17 cellular contexts compared by ENCODE assay signal in genomic region chr6:130143709-130144108, GRCh38.
DNase-seq lines count a peak whose midpoint lies in the region; ATAC-seq, FAIRE-seq and TF ChIP-seq lines count a peak whose summit lies in the region.
"Had no signal": no experiment of that assay in that cellular context is flagged by ENCODE, and none has a peak within 500 bp of the region (broad histone marks: within the 10 kb centered on the region; RNA-seq: fewer than 3 reads in every experiment).

No MANE protein-coding gene starts in this region.

- no peak overlapping the region for H3K27ac ChIP-seq in HepG2 (ENCODE audit: extremely low read length, insufficient read depth, low read length)
- no peak overlapping the region for H3K27ac ChIP-seq in right lobe of liver
- H3K27ac ChIP-seq in astrocyte (ENCODE audit: low read depth, low read length), result no peak overlapping the region
- no peak overlapping the region for H3K27ac ChIP-seq in foreskin keratinocyte
- H3K27ac ChIP-seq: coronary artery, epithelial cell of prostate had no signal

- no peaks in the 10 kb centered on the region for H3K36me3 Mint-ChIP-seq in astrocyte (ENCODE audit: low read depth, unreplicated experiment)
- peaks cover 8% of the 10 kb centered on the region for H3K36me3 Mint-ChIP-seq in T-helper 17 cell (ENCODE audit: low read depth)
- peaks cover 75% of the 10 kb centered on the region for H3K36me3 Mint-ChIP-seq in activated CD4-positive, alpha-beta memory T cell treated with anti-CD3 and anti-CD28 coated beads, Interleukin-2, amount 10 ng/mL, durations not matched to agents 7 days and 5 days (ENCODE audit: low read depth)

- H3K27ac Mint-ChIP-seq in astrocyte (ENCODE audit: unreplicated experiment), result no peak overlapping the region
- H3K27ac Mint-ChIP-seq in T-helper 17 cell, result no peak overlapping the region
- H3K27ac Mint-ChIP-seq in activated CD4-positive, alpha-beta memory T cell treated with anti-CD3 and anti-CD28 coated beads, Interleukin-2, amount 10 ng/mL, durations not matched to agents 7 days and 5 days, result no peak overlapping the region
- H3K27ac Mint-ChIP-seq: activated CD4-positive, alpha-beta memory T cell treated with anti-CD3 and anti-CD28 coated beads for 36 hours had no signal

- CTCF ChIA-PET in HepG2 (lab: Yijun Ruan, JAX; ENCODE audit: low intra/inter-chr PET ratio, low total read pairs), result no interaction called here
- CTCF ChIA-PET in activated CD4-positive, alpha-beta memory T cell treated with anti-CD3 and anti-CD28 coated beads, Interleukin-2, amount 10 ng/mL, durations not matched to agents 7 days and 5 days (lab: Charles Lee), result interaction anchor here (2.0 kb wide), 1 partner anchor 138 kb away, joined by 7 read pairs; no protein-coding TSS in a partner anchor

- H3K4me1 ChIP-seq in HepG2 (ENCODE audit: insufficient read depth, low read length), result no peaks in the 10 kb centered on the region
- no peaks in the 10 kb centered on the region for H3K4me1 ChIP-seq in right lobe of liver
- H3K4me1 ChIP-seq in astrocyte (ENCODE audit: insufficient read depth, low read length), result no peaks in the 10 kb centered on the region
- H3K4me1 ChIP-seq in foreskin keratinocyte, result no peaks in the 10 kb centered on the region

- H3K4me3 ChIP-seq in HepG2 (replicated peaks in 1 of 3; ENCODE audit: insufficient read depth in 1 of 3, low read depth in 2 of 3, low read length in 3 of 3), result no peak overlapping the region
- no peak overlapping the region for H3K4me3 ChIP-seq in right lobe of liver
- H3K4me3 ChIP-seq in astrocyte (ENCODE audit: insufficient read depth, low read depth, low read length), result no peak overlapping the region
- H3K4me3 ChIP-seq: coronary artery had no signal

- no peak overlapping the region for H3K4me3 Mint-ChIP-seq in astrocyte (ENCODE audit: unreplicated experiment)
- H3K4me3 Mint-ChIP-seq in T-helper 17 cell, result no peak overlapping the region
- H3K4me3 Mint-ChIP-seq in activated CD4-positive, alpha-beta memory T cell treated with anti-CD3 and anti-CD28 coated beads, Interleukin-2, amount 10 ng/mL, durations not matched to agents 7 days and 5 days, result no peak overlapping the region
- H3K4me3 Mint-ChIP-seq: activated CD4-positive, alpha-beta memory T cell treated with anti-CD3 and anti-CD28 coated beads for 36 hours had no signal

- H3K4me2 ChIP-seq in HepG2 (ENCODE audit: low read depth, low read length) (no peak overlapping the region), astrocyte (ENCODE audit: low read length) (no peak overlapping the region)

- H3K9ac ChIP-seq in HepG2 (ENCODE audit: insufficient read depth, low read depth, low read length), result no peak overlapping the region
- H3K9ac ChIP-seq in astrocyte (ENCODE audit: low read length), result no peak overlapping the region

- FAIRE-seq in HepG2 (lab: Jason Lieb, UNC) (no peak), astrocyte (lab: Jason Lieb, UNC) (peak; percentile 29)
- FAIRE-seq: GM18507 had no signal

- H3K9me3 ChIP-seq in HepG2 (ENCODE audit: low read length) (no peaks in the 10 kb centered on the region), right lobe of liver (no peaks in the 10 kb centered on the region), astrocyte (ENCODE audit: insufficient read depth, low read depth, low read length) (no peaks in the 10 kb centered on the region), T-helper 17 cell (ENCODE audit: control insufficient read depth, low read length, poor library complexity, severe bottlenecking) (no peaks in the 10 kb centered on the region)

- TF ChIP-seq POLR2A in HepG2 (IDR thresholded peaks at IDR 0.05; ENCODE audit: insufficient read depth in 1 of 2, low read depth in 2 of 2, low read length in 2 of 2), result no peak
- no peak for TF ChIP-seq POLR2A in right lobe of liver (IDR thresholded peaks at IDR 0.05)

- no peaks in the 10 kb centered on the region for H3K36me3 ChIP-seq in HepG2 (replicated peaks in 1 of 2; ENCODE audit: control insufficient read depth in 1 of 2, insufficient read depth in 2 of 2, low read length in 2 of 2)
- H3K36me3 ChIP-seq in right lobe of liver, result peaks cover 0 to 3% (median 0%) of the 10 kb centered on the region in 4 donors
- H3K36me3 ChIP-seq in astrocyte (ENCODE audit: insufficient read depth, low read length), result peaks cover 7% of the 10 kb centered on the region

- H3K9me3 Mint-ChIP-seq in astrocyte (ENCODE audit: unreplicated experiment), result no peaks in the 10 kb centered on the region
- peaks cover 4% of the 10 kb centered on the region for H3K9me3 Mint-ChIP-seq in activated CD4-positive, alpha-beta memory T cell treated with anti-CD3 and anti-CD28 coated beads, Interleukin-2, amount 10 ng/mL, durations not matched to agents 7 days and 5 days
- H3K9me3 Mint-ChIP-seq: activated CD4-positive, alpha-beta memory T cell treated with anti-CD3 and anti-CD28 coated beads for 36 hours had no signal

- no peak for TF ChIP-seq RAD21 in HepG2 (CRISPR knock-in tag; IDR thresholded peaks at IDR 0.05)

- H3K27me3 Mint-ChIP-seq in astrocyte (ENCODE audit: low read depth, unreplicated experiment) (no peaks in the 10 kb centered on the region), T-helper 17 cell (no peaks in the 10 kb centered on the region)
- no peaks in the 10 kb centered on the region for H3K27me3 Mint-ChIP-seq in activated CD4-positive, alpha-beta memory T cell treated with anti-CD3 and anti-CD28 coated beads, Interleukin-2, amount 10 ng/mL, durations not matched to agents 7 days and 5 days
- H3K27me3 Mint-ChIP-seq: activated CD4-positive, alpha-beta memory T cell treated with anti-CD3 and anti-CD28 coated beads for 36 hours had no signal

- TF ChIP-seq EP300 in HepG2 (IDR thresholded peaks at IDR 0.05; ENCODE audit: low read depth in 2 of 2, low read length in 2 of 2) (no peak), HepG2 (CRISPR knock-in tag; IDR thresholded peaks at IDR 0.05; ENCODE audit: borderline replicate concordance) (no peak)

- 73% methylated on average over 3 of the region's 3 CpGs for WGBS in HepG2 (ENCODE audit: low lambda C conversion rate)
- WGBS in right lobe of liver (ENCODE audit: insufficient coverage, low coverage, low lambda C conversion rate, missing lambda C conversion rate), result no CpG with 5 or more reads among the region's 3 CpGs

- no peak for ATAC-seq in HepG2
- ATAC-seq in right lobe of liver, result no peak
- peak; percentile 25 for ATAC-seq in foreskin keratinocyte
- ATAC-seq in T-helper 17 cell, result no peak
- no peak for ATAC-seq in HG02678 (IDR thresholded peaks at IDR 0.05; ENCODE audit: unreplicated experiment)
- ATAC-seq: left colon, PC-3 had no signal

- no peaks in the 10 kb centered on the region for H4K20me1 ChIP-seq in HepG2 (ENCODE audit: insufficient read depth, low read length)
- H4K20me1 ChIP-seq in astrocyte (ENCODE audit: insufficient read depth, low read length), result no peaks in the 10 kb centered on the region

- no peak overlapping the region for H2AFZ ChIP-seq in HepG2 (ENCODE audit: low read length)
- no peak overlapping the region for H2AFZ ChIP-seq in astrocyte (ENCODE audit: low read depth, low read length)

- intact Hi-C loops in HepG2 (cut with micrococcal nuclease; ENCODE audit: unreplicated experiment) (no loop called here), right lobe of liver (cut with DNase I) (no loop called here)

- POLR2A ChIA-PET in HepG2 (lab: Yijun Ruan, JAX), result no interaction called here
- POLR2A ChIA-PET in activated CD4-positive, alpha-beta memory T cell treated with anti-CD3 and anti-CD28 coated beads, Interleukin-2, amount 10 ng/mL, durations not matched to agents 7 days and 5 days (lab: Charles Lee), result no interaction called here

- no TSS peak for BruUV-seq in HepG2 (replicated peaks; lab: Mats Ljungman, UMichigan)

- H3K4me1 Mint-ChIP-seq in astrocyte (ENCODE audit: low read depth, unreplicated experiment) (peaks cover 6% of the 10 kb centered on the region), T-helper 17 cell (peaks cover 18% of the 10 kb centered on the region)
- H3K4me1 Mint-ChIP-seq in activated CD4-positive, alpha-beta memory T cell treated with anti-CD3 and anti-CD28 coated beads, Interleukin-2, amount 10 ng/mL, durations not matched to agents 7 days and 5 days, result peaks cover 19% of the 10 kb centered on the region

- H3K27me3 ChIP-seq in HepG2 (ENCODE audit: control insufficient read depth in 1 of 2, insufficient read depth in 2 of 2, low read length in 2 of 2), result no peaks in the 10 kb centered on the region
- no peaks in the 10 kb centered on the region for H3K27me3 ChIP-seq in right lobe of liver
- no peaks in the 10 kb centered on the region for H3K27me3 ChIP-seq in astrocyte (ENCODE audit: insufficient read depth, low read length)
- no peaks in the 10 kb centered on the region for H3K27me3 ChIP-seq in foreskin keratinocyte

- no peaks in the 10 kb centered on the region for H3K79me2 ChIP-seq in HepG2 (ENCODE audit: insufficient read depth, low read length)
- H3K79me2 ChIP-seq in astrocyte (ENCODE audit: insufficient read depth, low read length), result no peaks in the 10 kb centered on the region

- DNase-seq in HepG2 (ENCODE audit: low spot score) (no peak), right lobe of liver (no peak), astrocyte (ENCODE audit: low read depth) (no peak), foreskin keratinocyte (peak in 1 of 2 donors; percentile 39), T-helper 17 cell (no peak), NCI-H510A (lab: John Stamatoyannopoulos, UW) (no peak)
- no peak for DNase-seq in activated CD4-positive, alpha-beta memory T cell treated with anti-CD3 and anti-CD28 coated beads, Interleukin-2, amount 10 ng/mL, durations not matched to agents 7 days and 5 days
- DNase-seq: activated CD4-positive, alpha-beta memory T cell treated with anti-CD3 and anti-CD28 coated beads for 36 hours; amygdala; hypothalamus; left colon; NCI-H2029 treated with DMSO at 0.1 percent for 48 hours; PC-3 had no signal

- TF ChIP-seq CTCF in HepG2 (CRISPR knock-in tag; IDR thresholded peaks at IDR 0.05) (no peak), right lobe of liver (IDR thresholded peaks at IDR 0.05) (no peak), astrocyte (IDR thresholded peaks at IDR 0.05; ENCODE audit: insufficient read depth, low read depth, low read length) (no peak), foreskin keratinocyte (conservative IDR thresholded peaks at IDR 0.05) (no peak)

- in situ Hi-C loops in HepG2 (cut with HindIII; ENCODE audit: extremely low pct_ligation_motif_present, low pct_unique_long_range_greater_than_20kb), result no loop called here

TF ChIP-seq in HepG2, 621 proteins besides CTCF, POLR2A, EP300 and RAD21:
- TF ChIP-seq FIP1L1 (IDR thresholded peaks at IDR 0.05; ENCODE audit: borderline replicate concordance, insufficient read depth, low read depth, low read length), result no peak
- TF ChIP-seq FOSL2 (CRISPR knock-in tag; IDR thresholded peaks at IDR 0.05), result peak; percentile 14; the same call in 1 of the 2 replicates
